Comparison of ENCODE assay signal across 8 cellular contexts in the genomic region with DNA sequence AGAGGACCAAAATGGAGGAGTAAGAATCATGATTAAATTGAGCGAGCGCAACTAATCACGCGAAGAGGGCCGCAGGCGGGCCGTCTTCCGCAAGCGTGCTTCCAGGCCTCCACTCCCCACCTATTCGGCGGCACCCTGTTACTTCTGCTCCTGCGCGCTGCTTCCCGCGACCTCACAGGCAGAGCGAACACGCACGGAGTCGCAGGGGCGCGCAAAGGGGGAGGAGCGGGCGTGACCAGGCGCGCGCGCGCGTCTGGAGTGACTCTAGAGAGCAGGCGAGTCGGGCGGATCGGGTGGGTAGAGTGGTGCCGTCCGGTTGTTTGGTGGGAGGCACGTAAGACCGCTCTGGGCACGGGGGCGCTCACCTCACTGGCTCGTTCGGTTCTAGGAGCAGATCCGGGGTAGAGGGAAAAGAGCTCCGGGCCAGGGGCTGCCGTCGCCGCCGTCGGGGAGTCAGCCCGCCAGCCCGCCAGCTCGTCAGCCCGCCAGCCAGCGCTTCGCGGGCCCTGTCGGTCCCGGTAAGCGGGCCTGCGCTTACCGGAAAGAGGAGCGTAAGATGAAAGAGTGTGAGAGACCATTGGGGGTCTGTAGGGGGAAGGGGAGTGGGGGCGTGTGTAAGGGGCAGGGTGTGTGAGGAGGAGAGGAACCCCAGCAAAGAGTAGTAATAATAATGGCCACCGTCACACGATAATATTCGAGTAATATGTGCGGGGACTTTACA. TPM values are rescaled to one million over a fixed set of nuclear protein-coding genes. Genes with fewer than 3 reads are reported as not detected.
DNase-seq lines count a peak whose midpoint lies in the region; ATAC-seq and TF ChIP-seq lines count a peak whose summit lies in the region.

Gene CNOT8, plus strand, starts transcription at position 377 of the 721 bp plus-strand sequence. CDS start 4,652 bp downstream, outside the sequence.

- peak; percentile 87 for TF ChIP-seq POLR2A in erythroblast (IDR thresholded peaks at IDR 0.05; ENCODE audit: low read length)

- peak; percentile 79 for ATAC-seq in GM21717 (IDR thresholded peaks at IDR 0.05; ENCODE audit: unreplicated experiment)

- H3K4me1 Mint-ChIP-seq in activated T-cell treated with anti-CD3 and anti-CD28 coated beads, Interleukin-2, amount 50 U/mL, for 24 hours (ENCODE audit: low read depth): peaks cover 46% of the 10 kb centered on the region

- DNase-seq in DMS153 treated with DMSO at 0.1 percent for 48 hours (lab: John Stamatoyannopoulos, UW; ENCODE audit: unreplicated experiment) (peak; percentile 58), KBM-7 (peak; percentile 99), erythroblast (lab: John Stamatoyannopoulos, UW) (peak; percentile 97 to 98)
- DNase-seq in activated T-cell treated with anti-CD3 and anti-CD28 coated beads, Interleukin-2, amount 50 U/mL, for 24 hours: peak; percentile 99
- peak; percentile 96 for DNase-seq in stimulated activated CD8-positive, alpha-beta memory T cell treated with anti-CD3 and anti-CD28 coated beads, Interleukin-7, amount 100 ng/mL, for 24 hours (ENCODE audit: low read depth)

- peak within 1 kb of the TSS; percentile 100 for H3K27ac ChIP-seq in muscle layer of colon (ENCODE audit: low read depth, low read length)

- H3K4me3 Mint-ChIP-seq in activated T-cell treated with anti-CD3 and anti-CD28 coated beads, Interleukin-2, amount 50 U/mL, for 24 hours: peak within 1 kb of the TSS; percentile 92

- no peaks in the 10 kb centered on the region for H3K36me3 ChIP-seq in muscle layer of colon (ENCODE audit: insufficient read depth, low read length)

- H3K4me3 ChIP-seq in muscle layer of colon (ENCODE audit: low read depth in 1 of 2, low read length in 2 of 2): peak within 1 kb of the TSS; percentile 74 to 91

- in situ Hi-C loops in KBM-7 (cut with MboI; ENCODE audit: low pct_unique_long_range_greater_than_20kb, low sequenced_read_pairs): no loop called here

- H3K9ac ChIP-seq in muscle layer of colon (ENCODE audit: low read length): peak within 1 kb of the TSS; percentile 96

- H3K27ac Mint-ChIP-seq in activated T-cell treated with anti-CD3 and anti-CD28 coated beads, Interleukin-2, amount 50 U/mL, for 24 hours: peak within 1 kb of the TSS; percentile 100

- no peaks in the 10 kb centered on the region for H3K9me3 Mint-ChIP-seq in activated T-cell treated with anti-CD3 and anti-CD28 coated beads, Interleukin-2, amount 50 U/mL, for 24 hours

- H3K27me3 Mint-ChIP-seq in activated T-cell treated with anti-CD3 and anti-CD28 coated beads, Interleukin-2, amount 50 U/mL, for 24 hours: no peaks in the 10 kb centered on the region

- peaks cover 50% of the 10 kb centered on the region for H3K36me3 Mint-ChIP-seq in activated T-cell treated with anti-CD3 and anti-CD28 coated beads, Interleukin-2, amount 50 U/mL, for 24 hours (ENCODE audit: low read depth)

- H3K4me1 ChIP-seq in muscle layer of colon (ENCODE audit: insufficient read depth, low read length): peaks cover 26% of the 10 kb centered on the region

- no peaks in the 10 kb centered on the region for H3K9me3 ChIP-seq in muscle layer of colon (ENCODE audit: low read length)

- H3K27me3 ChIP-seq in muscle layer of colon (ENCODE audit: control insufficient read depth in 1 of 2, insufficient read depth in 2 of 2, low read length in 2 of 2): no peaks in the 10 kb centered on the region

TF ChIP-seq in PFSK-1, 5 proteins besides CTCF, POLR2A, EP300 and RAD21:
- TF ChIP-seq REST (IDR thresholded peaks at IDR 0.05; ENCODE audit: insufficient read depth in 1 of 2, low read depth in 2 of 2, low read length in 2 of 2) (no peak), FOXP2 (optimal IDR thresholded peaks at IDR 0.05; ENCODE audit: borderline replicate concordance, extremely low read depth, extremely low read length, insufficient read depth) (peak; percentile 96), POLR2AphosphoS5 (IDR thresholded peaks at IDR 0.05; ENCODE audit: low read depth, low read length) (peak; percentile 89; the same call in 1 of the 2 replicates), TAF1 (IDR thresholded peaks at IDR 0.05; ENCODE audit: borderline replicate concordance, insufficient read depth, low read length) (peak; percentile 73; the same call in 1 of the 2 replicates), SIN3A (IDR thresholded peaks at IDR 0.05; ENCODE audit: borderline replicate concordance, insufficient read depth, low read length) (no peak)

RNA-seq across cellular contexts. Expression of gene CNOT8, which starts in this region (rescaled TPM):
- polyA plus RNA-seq in PFSK-1 (2012; ENCODE audit: insufficient read length, low read depth): 30.2 TPM

Comparison
In these comparisons a context has a peak if more than half of its experiments do, and no peak if none do; other contexts are left out.
1. Peak in every context shown above with its lines: DNase-seq, ATAC-seq, H3K4me3 ChIP-seq and H3K27ac ChIP-seq.